ENCODE assay signal across 15 cellular contexts in the genomic region with DNA sequence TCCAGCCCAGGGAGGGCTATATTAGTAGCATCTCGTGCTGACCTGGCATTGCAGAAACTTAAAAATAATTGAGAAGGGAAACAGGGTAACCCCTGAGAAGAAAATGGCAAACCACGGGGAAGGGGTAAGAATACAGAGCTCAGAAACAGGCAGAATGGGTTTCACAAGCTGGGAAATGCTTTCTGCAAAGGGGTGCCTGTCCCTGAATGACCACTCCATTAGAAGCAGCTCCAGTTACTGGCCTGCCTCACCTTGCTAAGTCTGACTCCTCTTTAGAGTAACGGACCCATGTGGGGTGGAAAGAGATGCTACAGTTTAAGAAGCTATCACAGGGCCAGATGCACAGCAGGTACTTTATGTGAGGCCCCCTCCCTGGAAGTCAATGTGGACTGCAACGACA. TPM values are rescaled to one million over a fixed set of nuclear protein-coding genes. Genes with fewer than 3 reads are reported as not detected.
DNase-seq lines count a peak whose midpoint lies in the region; ATAC-seq and TF ChIP-seq lines count a peak whose summit lies in the region.
"Had no signal": no experiment of that assay in that cellular context is flagged by ENCODE, and none has a peak within 500 bp of the region (broad histone marks: within the 10 kb centered on the region; RNA-seq: fewer than 3 reads in every experiment).

No MANE protein-coding gene starts in this region.

- H3K9me3 ChIP-seq in esophagus squamous epithelium (no peaks in the 10 kb centered on the region), gastrocnemius medialis (no peaks in the 10 kb centered on the region), aorta (ENCODE audit: control insufficient read depth, low read length) (no peaks in the 10 kb centered on the region)
- H3K9me3 ChIP-seq: lower lobe of right lung, spleen had no signal

- TF ChIP-seq POLR2A in esophagus squamous epithelium (IDR thresholded peaks at IDR 0.05) (no peak), gastrocnemius medialis (IDR thresholded peaks at IDR 0.05) (no peak)

- H3K27ac Mint-ChIP-seq in T-helper 1 cell treated with Interleukin-12 subunit alpha and Interleukin-12 subunit beta and Interleukin-4 antibody, amounts not matched to agents 30 μg/mL and 1 μg/mL, for 36 hours: no peak overlapping the region

- intact Hi-C loops in esophagus squamous epithelium (cut with DNase I): no loop called here
- intact Hi-C loops in gastrocnemius medialis (cut with DNase I; ENCODE audit: low total_unique reads): loop anchor here (10.0 kb wide), 1 partner anchor 99 kb away; no protein-coding TSS in a partner anchor
- intact Hi-C loops in aorta (cut with DNase I): loop anchor here in 1 of 2 donors (5.0 kb wide), 1 partner anchor 37 kb away; no protein-coding TSS in a partner anchor

- H3K27me3 Mint-ChIP-seq in T-helper 1 cell treated with Interleukin-12 subunit alpha and Interleukin-12 subunit beta and Interleukin-4 antibody, amounts not matched to agents 30 μg/mL and 1 μg/mL, for 36 hours (ENCODE audit: low read depth): no peaks in the 10 kb centered on the region

- in situ Hi-C loops in gastrocnemius medialis (cut with MboI; ENCODE audit: low sequenced_read_pairs in 4 of 4): no loop called here

- H3K36me3 ChIP-seq in esophagus squamous epithelium: peaks cover 12 to 64% (median 34%) of the 10 kb centered on the region in 3 donors
- peaks cover 0 to 21% of the 10 kb centered on the region in 2 donors for H3K36me3 ChIP-seq in gastrocnemius medialis
- H3K36me3 ChIP-seq in aorta (ENCODE audit: control insufficient read depth in 1 of 2, insufficient read depth in 2 of 2, low read length in 1 of 2): peaks cover 0 to 3% of the 10 kb centered on the region in 2 donors

- H3K27ac ChIP-seq in esophagus squamous epithelium: peak overlapping the region in 3 of 4 donors; percentile 98 to 99 (median 98)
- H3K27ac ChIP-seq in gastrocnemius medialis: peak overlapping the region; percentile 93 to 99 (median 97)
- no peak overlapping the region for H3K27ac ChIP-seq in aorta (ENCODE audit: low read depth in 1 of 2, low read length in 2 of 2)
- H3K27ac ChIP-seq: 22Rv1, lower lobe of right lung had no signal

- no peak for ATAC-seq in gastrocnemius medialis
- no peak for ATAC-seq in aorta (ENCODE audit: low FRiP score)
- ATAC-seq: lower lobe of right lung, Right ventricle myocardium inferior had no signal

- 58 to 75% methylated on average over 4 of the region's 4 CpGs for WGBS in esophagus squamous epithelium, 2 donors
- 50 to 52% methylated on average over 4 of the region's 4 CpGs for WGBS in aorta, 2 donors

- peak overlapping the region; percentile 69 for H3K4me3 ChIP-seq in WI38 (ENCODE audit: low read depth, low read length)
- peak overlapping the region in 2 of 4 donors; percentile 91 to 95 for H3K4me3 ChIP-seq in esophagus squamous epithelium
- no peak overlapping the region for H3K4me3 ChIP-seq in gastrocnemius medialis
- H3K4me3 ChIP-seq in aorta (ENCODE audit: low read length in 2 of 2): peak overlapping the region in 1 of 2 donors; percentile 94

- H3K9me3 Mint-ChIP-seq in T-helper 1 cell treated with Interleukin-12 subunit alpha and Interleukin-12 subunit beta and Interleukin-4 antibody, amounts not matched to agents 30 μg/mL and 1 μg/mL, for 36 hours: no peaks in the 10 kb centered on the region

- H3K36me3 Mint-ChIP-seq in T-helper 1 cell treated with Interleukin-12 subunit alpha and Interleukin-12 subunit beta and Interleukin-4 antibody, amounts not matched to agents 30 μg/mL and 1 μg/mL, for 36 hours (ENCODE audit: low read depth): peaks cover 54% of the 10 kb centered on the region

- TF ChIP-seq CTCF in WI38 (IDR thresholded peaks at IDR 0.05; ENCODE audit: low read depth, low read length) (no peak), esophagus squamous epithelium (IDR thresholded peaks at IDR 0.05) (no peak), gastrocnemius medialis (IDR thresholded peaks at IDR 0.05 in 4 of 5, conservative IDR thresholded peaks at IDR 0.05 in 1 of 5) (no peak)

- H3K4me1 ChIP-seq in esophagus squamous epithelium: peaks cover 54 to 86% (median 55%) of the 10 kb centered on the region in 3 donors
- peaks cover 69 to 71% of the 10 kb centered on the region in 2 donors for H3K4me1 ChIP-seq in gastrocnemius medialis
- H3K4me1 ChIP-seq in aorta (ENCODE audit: control insufficient read depth in 1 of 2, insufficient read depth in 2 of 2, low read length in 2 of 2): peaks cover 5 to 12% of the 10 kb centered on the region in 2 donors

- DNase-seq in T-helper 1 cell: no peak
- no peak for DNase-seq in esophagus squamous epithelium (lab: John Stamatoyannopoulos, UW)
- no peak for DNase-seq in gastrocnemius medialis
- no peak for DNase-seq in NCI-H187 treated with DMSO at 0.1 percent for 48 hours (lab: John Stamatoyannopoulos, UW)
- DNase-seq in dedifferentiated amniotic fluid mesenchymal stem cell (ENCODE audit: extremely low spot score): no peak
- no peak for DNase-seq in aorta
- DNase-seq: caudate nucleus, Karpas-422, lower lobe of right lung, NCI-H345, spleen had no signal

- H3K4me3 Mint-ChIP-seq in T-helper 1 cell treated with Interleukin-12 subunit alpha and Interleukin-12 subunit beta and Interleukin-4 antibody, amounts not matched to agents 30 μg/mL and 1 μg/mL, for 36 hours: peak overlapping the region; percentile 73

- H3K27me3 ChIP-seq in esophagus squamous epithelium: no peaks in the 10 kb centered on the region
- H3K27me3 ChIP-seq in gastrocnemius medialis: no peaks in the 10 kb centered on the region
- no peaks in the 10 kb centered on the region for H3K27me3 ChIP-seq in aorta (ENCODE audit: control insufficient read depth in 1 of 2, insufficient read depth in 2 of 2, low read length in 1 of 2)
- H3K27me3 ChIP-seq: spleen had no signal

- peaks cover 76% of the 10 kb centered on the region for H3K4me1 Mint-ChIP-seq in T-helper 1 cell treated with Interleukin-12 subunit alpha and Interleukin-12 subunit beta and Interleukin-4 antibody, amounts not matched to agents 30 μg/mL and 1 μg/mL, for 36 hours (ENCODE audit: low read depth)

RNA-seq across cellular contexts. Expression of a gene that starts 2.5 kb away (rescaled TPM):
- total RNA-seq in esophagus squamous epithelium (100 to 1,000 TPM; 131 to 203 (median 171) TPM), gastrocnemius medialis (10 to 100 TPM; 57.3 to 84.2 (median 72.7) TPM), aorta (100 to 1,000 TPM; 339 to 593 TPM)
- polyA plus RNA-seq in aorta: 100 to 1,000 TPM; 159 to 207 TPM

Comparison
In these comparisons a context has a peak if more than half of its experiments do, and no peak if none do; other contexts are left out.
1. H3K27ac ChIP-seq: peak in esophagus squamous epithelium (3 of 4) and gastrocnemius medialis (4 of 4); none in aorta (0 of 2).